ENCODE assay signal across 9 cellular contexts in the genomic region with DNA sequence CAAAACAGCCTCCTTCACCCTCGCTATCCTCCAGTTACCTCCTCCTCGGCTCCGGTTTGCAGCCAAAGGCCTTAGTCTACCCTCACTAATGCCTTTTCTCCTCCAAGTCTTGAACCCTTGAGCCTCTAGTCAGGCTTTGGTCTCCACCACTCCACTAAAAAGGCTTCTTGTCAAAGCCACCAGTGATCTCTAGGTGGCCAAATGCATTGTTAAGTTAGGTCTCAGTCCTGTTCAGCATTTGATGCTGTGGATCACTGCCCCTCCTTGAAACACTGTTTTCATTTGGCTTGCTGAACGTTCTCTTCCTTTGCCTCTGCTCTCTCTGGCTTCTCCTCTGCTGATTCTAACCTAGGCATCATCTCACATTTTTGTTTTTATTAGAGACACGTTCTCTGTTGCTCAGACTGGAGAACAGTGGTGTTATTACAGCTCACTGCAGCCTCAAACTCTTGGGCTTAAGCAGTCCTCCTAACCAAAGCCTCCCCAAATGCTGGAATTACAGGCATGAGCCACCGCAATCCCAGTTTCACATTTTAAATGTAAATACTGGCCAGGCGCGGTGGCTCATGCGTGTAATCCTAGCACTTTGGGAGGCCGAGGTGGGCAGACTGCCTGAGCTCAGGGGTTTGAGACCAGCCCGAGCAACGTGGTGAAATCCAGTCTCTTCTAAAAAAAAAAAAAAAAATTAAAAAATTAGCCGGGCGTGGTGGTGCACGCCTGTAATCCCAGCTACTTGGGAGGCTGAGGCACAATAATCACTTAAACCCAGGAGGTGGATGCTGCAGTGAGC. TPM values are rescaled to one million over a fixed set of nuclear protein-coding genes. Genes with fewer than 3 reads are reported as not detected.
DNase-seq lines count a peak whose midpoint lies in the region; ATAC-seq and TF ChIP-seq lines count a peak whose summit lies in the region.
"Had no signal": no experiment of that assay in that cellular context is flagged by ENCODE, and none has a peak within 500 bp of the region (broad histone marks: within the 10 kb centered on the region; RNA-seq: fewer than 3 reads in every experiment).

No MANE protein-coding gene starts in this region.

- H3K4me3 ChIP-seq in DND-41 (ENCODE audit: low read depth in 1 of 2, low read length in 2 of 2) = peak overlapping the region; percentile 49 to 90; a peak in 3 of 4 replicates
- H3K4me3 ChIP-seq in Loucy (ENCODE audit: low read length, poor library complexity, severe bottlenecking) = peak overlapping the region; percentile 76
- H3K4me3 ChIP-seq in dorsolateral prefrontal cortex = peak overlapping the region; percentile 40 to 95 (median 78)
- H3K4me3 ChIP-seq in osteoblast (ENCODE audit: insufficient read depth, low read length) = peak overlapping the region; percentile 93

- no peaks in the 10 kb centered on the region for H3K9me2 ChIP-seq in Loucy (replicated peaks; ENCODE audit: low read depth, low read length)

- intact Hi-C loops in dorsolateral prefrontal cortex (cut with DNase I) = loop anchor here (1.0 to 10.0 kb wide), 7 partner anchors 18 to 343 kb away; a partner anchor contains a TSS

- H3K9ac ChIP-seq in DND-41 (ENCODE audit: low read depth, low read length) = peak overlapping the region; percentile 70
- H3K9ac ChIP-seq in Loucy (ENCODE audit: low read depth, low read length, poor library complexity, severe bottlenecking) = peak overlapping the region; percentile 77

- H3K79me2 ChIP-seq in DND-41 (ENCODE audit: insufficient read depth, low read length) (peaks cover 43% of the 10 kb centered on the region), Loucy (ENCODE audit: insufficient read depth, low read length) (peaks cover 30% of the 10 kb centered on the region), osteoblast (ENCODE audit: insufficient read depth, low read length) (peaks cover 6% of the 10 kb centered on the region)

- no peaks in the 10 kb centered on the region for H3F3A ChIP-seq in Loucy (ENCODE audit: low read depth)

- peak overlapping the region; percentile 97 for H3K4me2 ChIP-seq in DND-41 (ENCODE audit: insufficient read depth, low read length)
- H3K4me2 ChIP-seq in Loucy (ENCODE audit: low read depth, low read length, poor library complexity, severe bottlenecking) = peak overlapping the region; percentile 88
- peak overlapping the region; percentile 89 for H3K4me2 ChIP-seq in osteoblast (ENCODE audit: insufficient read depth, low read length)

- no peaks in the 10 kb centered on the region for H3K9me3 ChIP-seq in DND-41 (ENCODE audit: insufficient read depth, low read length, severe bottlenecking)
- no peaks in the 10 kb centered on the region for H3K9me3 ChIP-seq in Loucy (ENCODE audit: insufficient read depth, low read depth, low read length)
- no peaks in the 10 kb centered on the region for H3K9me3 ChIP-seq in osteoblast (ENCODE audit: low read depth, low read length)

- H3K27ac ChIP-seq in DND-41 (ENCODE audit: low read length) (peak overlapping the region; percentile 73), dorsolateral prefrontal cortex (peak overlapping the region in 51 of 59 donors; percentile 55 to 100 (median 99)), osteoblast (ENCODE audit: low read depth, low read length) (peak overlapping the region; percentile 45)

- H3K4me1 ChIP-seq in DND-41 (ENCODE audit: insufficient read depth, low read length) (peaks cover 22% of the 10 kb centered on the region), Loucy (ENCODE audit: insufficient read depth, low read length, poor library complexity, severe bottlenecking) (peaks cover 10% of the 10 kb centered on the region), osteoblast (ENCODE audit: insufficient read depth, low read length) (peaks cover 6% of the 10 kb centered on the region)

- ATAC-seq in DND-41 (ENCODE audit: insufficient read depth, low read depth) (no peak), GM21737 (IDR thresholded peaks at IDR 0.05; ENCODE audit: unreplicated experiment) (no peak), GM21576 (IDR thresholded peaks at IDR 0.05; ENCODE audit: unreplicated experiment) (no peak)

- no peak for TF ChIP-seq CTCF in DND-41 (IDR thresholded peaks at IDR 0.05; ENCODE audit: borderline replicate concordance, extremely low read depth, low read length, poor library complexity, severe bottlenecking)
- no peak for TF ChIP-seq CTCF in Loucy (conservative IDR thresholded peaks at IDR 0.05; ENCODE audit: low read length)
- TF ChIP-seq CTCF in dorsolateral prefrontal cortex (IDR thresholded peaks at IDR 0.05 in 54 of 56, conservative IDR thresholded peaks at IDR 0.05 in 2 of 56; ENCODE audit: low read depth in 1 of 56, partially characterized antibody in 56 of 56) = no peak
- TF ChIP-seq CTCF in osteoblast (IDR thresholded peaks at IDR 0.05; ENCODE audit: extremely low read depth, low read depth, low read length) = no peak

- no peak for DNase-seq in DND-41
- no peak for DNase-seq in dorsolateral prefrontal cortex
- no peak for DNase-seq in osteoblast (ENCODE audit: insufficient read length, low spot score, missing footprints)
- DNase-seq in NCI-H2081 (lab: John Stamatoyannopoulos, UW) = no peak
- no peak for DNase-seq in stimulated activated CD4-positive, alpha-beta T cell treated with anti-CD3 and anti-CD28 coated beads, Interleukin-12 subunit alpha, Interleukin-12 subunit beta, amount 100 ng/mL, for 4 hours

- H4K20me1 ChIP-seq in DND-41 (ENCODE audit: insufficient read depth, low read length) = peaks cover 17% of the 10 kb centered on the region; the same call in 1 of the 2 replicates
- peaks cover 10% of the 10 kb centered on the region for H4K20me1 ChIP-seq in Loucy (ENCODE audit: insufficient read depth, low read length, poor library complexity, severe bottlenecking)
- H4K20me1 ChIP-seq in osteoblast (ENCODE audit: insufficient read depth, low read length) = no peaks in the 10 kb centered on the region

- H2AFZ ChIP-seq in DND-41 (ENCODE audit: low read depth, low read length) (peak overlapping the region; percentile 68), Loucy (ENCODE audit: low read length) (peak overlapping the region; percentile 67; the same call in 1 of the 2 replicates), osteoblast (ENCODE audit: low read length) (peak overlapping the region; percentile 91)

- H3K27me3 ChIP-seq in DND-41 (ENCODE audit: insufficient read depth, low read length, poor library complexity) = no peaks in the 10 kb centered on the region
- no peaks in the 10 kb centered on the region for H3K27me3 ChIP-seq in Loucy (ENCODE audit: insufficient read depth, low read length, poor library complexity, severe bottlenecking)
- H3K27me3 ChIP-seq in dorsolateral prefrontal cortex = no peaks in the 10 kb centered on the region
- no peaks in the 10 kb centered on the region for H3K27me3 ChIP-seq in osteoblast (ENCODE audit: insufficient read depth, low read length)

- peaks cover 48% of the 10 kb centered on the region for H3K36me3 ChIP-seq in DND-41 (ENCODE audit: insufficient read depth, low read length)
- H3K36me3 ChIP-seq in Loucy (ENCODE audit: insufficient read depth, low read length) = no peaks in the 10 kb centered on the region
- peaks cover 8% of the 10 kb centered on the region for H3K36me3 ChIP-seq in osteoblast (ENCODE audit: insufficient read depth, low read length)

RNA-seq across cellular contexts. Expression of a gene that starts 1.1 kb away (rescaled TPM):
- total RNA-seq in dorsolateral prefrontal cortex = 10 to 100 TPM; 10.9 to 27.0 (median 16.8) TPM
- total RNA-seq in osteoblast = 9.4 and 13.4 TPM in 2 replicates

RNA-seq across cellular contexts. Expression of a gene that starts 16.1 kb away (rescaled TPM):
- 10 to 100 TPM in 110 of 120 experiments, 1 to 10 TPM in 10; 4.8 to 89.9 (median 23.3) TPM for total RNA-seq in dorsolateral prefrontal cortex
- 27.9 and 31.5 TPM in 2 replicates for total RNA-seq in osteoblast

RNA-seq across cellular contexts. Expression of a gene that starts 42.0 kb away (rescaled TPM):
- total RNA-seq in dorsolateral prefrontal cortex = 1 to 10 TPM in 116 of 120 experiments, under 1 TPM in 4; 0.30 to 8.4 (median 2.7) TPM
- total RNA-seq in osteoblast = not detected in 2 replicates
- total RNA-seq: dermis microvascular lymphatic vessel endothelial cell had no signal

RNA-seq across cellular contexts. Expression of a gene that starts 48.2 kb away (rescaled TPM):
- total RNA-seq in dorsolateral prefrontal cortex (1 to 10 TPM in 2 of 120 experiments, under 1 TPM in 4, not detected in 114; 0.56 to 2.1 (median 0.83) TPM), osteoblast (not detected in 2 replicates)
- total RNA-seq: dermis microvascular lymphatic vessel endothelial cell had no signal

RNA-seq across cellular contexts. Expression of a gene that starts 55.0 kb away (rescaled TPM):
- total RNA-seq in dorsolateral prefrontal cortex (10 to 100 TPM in 119 of 120 experiments, 1 to 10 TPM in 1; 9.8 to 53.1 (median 32.5) TPM), osteoblast (1.8 and 2.9 TPM in 2 replicates)

Comparison
In these comparisons a context has a peak if more than half of its experiments do, and no peak if none do; other contexts are left out.
1. H3K27ac ChIP-seq: peak in every context shown above with its lines; median percentile 99 in dorsolateral prefrontal cortex; 73 in DND-41; 45 in osteoblast.